ENCODE assay signal across 1 cellular context in genomic region chr4:173288698-173289350, GRCh38.
TF ChIP-seq lines count a peak whose summit lies in the region.

No MANE protein-coding gene starts in this region.

TF ChIP-seq in GM12878, 131 proteins besides CTCF, POLR2A, EP300 and RAD21 (continued from another document):
- TF ChIP-seq RELB (IDR thresholded peaks at IDR 0.05; ENCODE audit: low read depth) (no peak), CEBPZ (IDR thresholded peaks at IDR 0.05; ENCODE audit: low read depth, low read length) (no peak), BCL11A (IDR thresholded peaks at IDR 0.05; ENCODE audit: low read depth, low read length) (no peak), STAT1 (conservative IDR thresholded peaks at IDR 0.05) (no peak), KAT2A (conservative IDR thresholded peaks at IDR 0.05; ENCODE audit: control insufficient read depth, low read depth, low read length) (no peak), IRF5 (IDR thresholded peaks at IDR 0.05; ENCODE audit: borderline replicate concordance) (no peak), NBN (IDR thresholded peaks at IDR 0.05) (no peak), SIN3A (IDR thresholded peaks at IDR 0.05; ENCODE audit: low read depth, low read length) (no peak), ZBED1 (IDR thresholded peaks at IDR 0.05; ENCODE audit: borderline replicate concordance) (no peak), JUNB (IDR thresholded peaks at IDR 0.05) (no peak)
- TF ChIP-seq, protein P1, sequence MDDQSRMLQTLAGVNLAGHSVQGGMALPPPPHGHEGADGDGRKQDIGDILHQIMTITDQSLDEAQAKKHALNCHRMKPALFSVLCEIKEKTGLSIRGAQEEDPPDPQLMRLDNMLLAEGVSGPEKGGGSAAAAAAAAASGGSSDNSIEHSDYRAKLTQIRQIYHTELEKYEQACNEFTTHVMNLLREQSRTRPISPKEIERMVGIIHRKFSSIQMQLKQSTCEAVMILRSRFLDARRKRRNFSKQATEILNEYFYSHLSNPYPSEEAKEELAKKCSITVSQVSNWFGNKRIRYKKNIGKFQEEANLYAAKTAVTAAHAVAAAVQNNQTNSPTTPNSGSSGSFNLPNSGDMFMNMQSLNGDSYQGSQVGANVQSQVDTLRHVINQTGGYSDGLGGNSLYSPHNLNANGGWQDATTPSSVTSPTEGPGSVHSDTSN (IDR thresholded peaks at IDR 0.05; ENCODE audit: insufficient replicate concordance, low read depth, low read length), result no peak
- TF ChIP-seq, protein P2, sequence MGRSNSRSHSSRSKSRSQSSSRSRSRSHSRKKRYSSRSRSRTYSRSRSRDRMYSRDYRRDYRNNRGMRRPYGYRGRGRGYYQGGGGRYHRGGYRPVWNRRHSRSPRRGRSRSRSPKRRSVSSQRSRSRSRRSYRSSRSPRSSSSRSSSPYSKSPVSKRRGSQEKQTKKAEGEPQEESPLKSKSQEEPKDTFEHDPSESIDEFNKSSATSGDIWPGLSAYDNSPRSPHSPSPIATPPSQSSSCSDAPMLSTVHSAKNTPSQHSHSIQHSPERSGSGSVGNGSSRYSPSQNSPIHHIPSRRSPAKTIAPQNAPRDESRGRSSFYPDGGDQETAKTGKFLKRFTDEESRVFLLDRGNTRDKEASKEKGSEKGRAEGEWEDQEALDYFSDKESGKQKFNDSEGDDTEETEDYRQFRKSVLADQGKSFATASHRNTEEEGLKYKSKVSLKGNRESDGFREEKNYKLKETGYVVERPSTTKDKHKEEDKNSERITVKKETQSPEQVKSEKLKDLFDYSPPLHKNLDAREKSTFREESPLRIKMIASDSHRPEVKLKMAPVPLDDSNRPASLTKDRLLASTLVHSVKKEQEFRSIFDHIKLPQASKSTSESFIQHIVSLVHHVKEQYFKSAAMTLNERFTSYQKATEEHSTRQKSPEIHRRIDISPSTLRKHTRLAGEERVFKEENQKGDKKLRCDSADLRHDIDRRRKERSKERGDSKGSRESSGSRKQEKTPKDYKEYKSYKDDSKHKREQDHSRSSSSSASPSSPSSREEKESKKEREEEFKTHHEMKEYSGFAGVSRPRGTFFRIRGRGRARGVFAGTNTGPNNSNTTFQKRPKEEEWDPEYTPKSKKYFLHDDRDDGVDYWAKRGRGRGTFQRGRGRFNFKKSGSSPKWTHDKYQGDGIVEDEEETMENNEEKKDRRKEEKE (IDR thresholded peaks at IDR 0.05), result no peak
- TF ChIP-seq, protein P3, sequence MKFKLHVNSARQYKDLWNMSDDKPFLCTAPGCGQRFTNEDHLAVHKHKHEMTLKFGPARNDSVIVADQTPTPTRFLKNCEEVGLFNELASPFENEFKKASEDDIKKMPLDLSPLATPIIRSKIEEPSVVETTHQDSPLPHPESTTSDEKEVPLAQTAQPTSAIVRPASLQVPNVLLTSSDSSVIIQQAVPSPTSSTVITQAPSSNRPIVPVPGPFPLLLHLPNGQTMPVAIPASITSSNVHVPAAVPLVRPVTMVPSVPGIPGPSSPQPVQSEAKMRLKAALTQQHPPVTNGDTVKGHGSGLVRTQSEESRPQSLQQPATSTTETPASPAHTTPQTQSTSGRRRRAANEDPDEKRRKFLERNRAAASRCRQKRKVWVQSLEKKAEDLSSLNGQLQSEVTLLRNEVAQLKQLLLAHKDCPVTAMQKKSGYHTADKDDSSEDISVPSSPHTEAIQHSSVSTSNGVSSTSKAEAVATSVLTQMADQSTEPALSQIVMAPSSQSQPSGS (IDR thresholded peaks at IDR 0.05; ENCODE audit: low read length), result no peak
- TF ChIP-seq, protein P4, sequence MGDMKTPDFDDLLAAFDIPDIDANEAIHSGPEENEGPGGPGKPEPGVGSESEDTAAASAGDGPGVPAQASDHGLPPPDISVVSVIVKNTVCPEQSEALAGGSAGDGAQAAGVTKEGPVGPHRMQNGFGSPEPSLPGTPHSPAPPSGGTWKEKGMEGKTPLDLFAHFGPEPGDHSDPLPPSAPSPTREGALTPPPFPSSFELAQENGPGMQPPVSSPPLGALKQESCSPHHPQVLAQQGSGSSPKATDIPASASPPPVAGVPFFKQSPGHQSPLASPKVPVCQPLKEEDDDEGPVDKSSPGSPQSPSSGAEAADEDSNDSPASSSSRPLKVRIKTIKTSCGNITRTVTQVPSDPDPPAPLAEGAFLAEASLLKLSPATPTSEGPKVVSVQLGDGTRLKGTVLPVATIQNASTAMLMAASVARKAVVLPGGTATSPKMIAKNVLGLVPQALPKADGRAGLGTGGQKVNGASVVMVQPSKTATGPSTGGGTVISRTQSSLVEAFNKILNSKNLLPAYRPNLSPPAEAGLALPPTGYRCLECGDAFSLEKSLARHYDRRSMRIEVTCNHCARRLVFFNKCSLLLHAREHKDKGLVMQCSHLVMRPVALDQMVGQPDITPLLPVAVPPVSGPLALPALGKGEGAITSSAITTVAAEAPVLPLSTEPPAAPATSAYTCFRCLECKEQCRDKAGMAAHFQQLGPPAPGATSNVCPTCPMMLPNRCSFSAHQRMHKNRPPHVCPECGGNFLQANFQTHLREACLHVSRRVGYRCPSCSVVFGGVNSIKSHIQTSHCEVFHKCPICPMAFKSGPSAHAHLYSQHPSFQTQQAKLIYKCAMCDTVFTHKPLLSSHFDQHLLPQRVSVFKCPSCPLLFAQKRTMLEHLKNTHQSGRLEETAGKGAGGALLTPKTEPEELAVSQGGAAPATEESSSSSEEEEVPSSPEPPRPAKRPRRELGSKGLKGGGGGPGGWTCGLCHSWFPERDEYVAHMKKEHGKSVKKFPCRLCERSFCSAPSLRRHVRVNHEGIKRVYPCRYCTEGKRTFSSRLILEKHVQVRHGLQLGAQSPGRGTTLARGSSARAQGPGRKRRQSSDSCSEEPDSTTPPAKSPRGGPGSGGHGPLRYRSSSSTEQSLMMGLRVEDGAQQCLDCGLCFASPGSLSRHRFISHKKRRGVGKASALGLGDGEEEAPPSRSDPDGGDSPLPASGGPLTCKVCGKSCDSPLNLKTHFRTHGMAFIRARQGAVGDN (IDR thresholded peaks at IDR 0.05), result no peak
TF ChIP-seq in GM12878: peak in this region for 0.
